8 cellular contexts compared by ENCODE assay signal in genomic region chr12:132558861-132559623, GRCh38. TPM values are rescaled to one million over a fixed set of nuclear protein-coding genes. Genes with fewer than 3 reads are reported as not detected.
DNase-seq lines count a peak whose midpoint lies in the region; ATAC-seq, FAIRE-seq and TF ChIP-seq lines count a peak whose summit lies in the region.

No MANE protein-coding gene starts in this region.

- intact Hi-C loops in ascending aorta (cut with DNase I): no loop called here

- TF ChIP-seq POLR2A in GM12891 (IDR thresholded peaks at IDR 0.05; ENCODE audit: low read depth, low read length): no peak

- 78 to 79% methylated on average over 39 to 45 of the region's 45 CpGs for WGBS in mesodermal cell (ENCODE audit: insufficient coverage in 2 of 2), 2 experiments

- no peaks in the 10 kb centered on the region for H3K36me3 ChIP-seq in HAP-1 (replicated peaks)
- H3K36me3 ChIP-seq in ascending aorta: no peaks in the 10 kb centered on the region
- H3K36me3 ChIP-seq in mesodermal cell (ENCODE audit: control insufficient read depth, insufficient read depth, low read length): peaks cover 5% of the 10 kb centered on the region

- H3K27ac ChIP-seq in ascending aorta (no peak overlapping the region), mesodermal cell (ENCODE audit: low read depth, low read length, severe bottlenecking) (no peak overlapping the region)

- in situ Hi-C loops in HAP-1 (cut with MboI; ENCODE audit: low sequenced_read_pairs): loop anchor here (25.0 kb wide), 1 partner anchor 397 kb away; no protein-coding TSS in a partner anchor

- ATAC-seq in activated CD4-positive, CD25-positive, alpha-beta regulatory T cell treated with anti-CD3 and anti-CD28 coated beads, Interleukin-2, amount 50 U/mL, for 24 hours: no peak

- FAIRE-seq in D721Med (lab: Jason Lieb, UNC): no peak
- FAIRE-seq in GM12891 (lab: Jason Lieb, UNC): no peak

- peak overlapping the region; percentile 68 for H3K4me3 ChIP-seq in AG04449 (ENCODE audit: low read depth, low read length)
- peak overlapping the region; percentile 49 for H3K4me3 ChIP-seq in HAP-1
- peak overlapping the region; percentile 67 to 78 for H3K4me3 ChIP-seq in ascending aorta
- H3K4me3 ChIP-seq in mesodermal cell (ENCODE audit: extremely low read depth, insufficient read depth, low read length, poor library complexity, severe bottlenecking): peak overlapping the region; percentile 62

- H3K27me3 ChIP-seq in HAP-1 (ENCODE audit: low read depth) (no peaks in the 10 kb centered on the region), ascending aorta (no peaks in the 10 kb centered on the region)

- H3K9me3 ChIP-seq in HAP-1: no peaks in the 10 kb centered on the region
- H3K9me3 ChIP-seq in ascending aorta: no peaks in the 10 kb centered on the region
- no peaks in the 10 kb centered on the region for H3K9me3 ChIP-seq in mesodermal cell (ENCODE audit: control insufficient read depth, low read length)

- DNase-seq in AG04449 (ENCODE audit: low read depth, low spot score) (no peak), HAP-1 (ENCODE audit: low spot score in 2 of 2) (no peak), ascending aorta (ENCODE audit: low spot score in 2 of 2) (no peak), DMS 273 treated with DMSO at 0.1 percent for 48 hours (lab: John Stamatoyannopoulos, UW) (no peak), D721Med (ENCODE audit: insufficient read length, low spot score) (no peak), GM12891 (ENCODE audit: insufficient read length, low spot score) (no peak)

- TF ChIP-seq CTCF in AG04449 (IDR thresholded peaks at IDR 0.05; ENCODE audit: insufficient read depth, low read length, missing control alignments) (no peak), ascending aorta (IDR thresholded peaks at IDR 0.05) (no peak), D721Med (IDR thresholded peaks at IDR 0.05; ENCODE audit: insufficient read depth, missing control alignments) (no peak)

- CTCF ChIA-PET in AG04449 (lab: Yijun Ruan, JAX): interaction anchor here (0.7 to 3.2 kb wide), 2 partner anchors 10 to 144 kb away, joined by 3 to 21 read pairs; no protein-coding TSS in a partner anchor

- POLR2A ChIA-PET in AG04449 (lab: Yijun Ruan, JAX): no interaction called here

- H3K4me1 ChIP-seq in HAP-1 (no peaks in the 10 kb centered on the region), ascending aorta (peaks cover 2 to 17% of the 10 kb centered on the region in 2 donors), mesodermal cell (ENCODE audit: control insufficient read depth, insufficient read depth, low read length, poor library complexity, severe bottlenecking) (no peaks in the 10 kb centered on the region)

TF ChIP-seq in GM12891, 5 proteins besides CTCF, POLR2A, EP300 and RAD21:
- TF ChIP-seq PAX5 (IDR thresholded peaks at IDR 0.05; ENCODE audit: insufficient read depth, low read length, severe bottlenecking) (no peak), POU2F2 (IDR thresholded peaks at IDR 0.05; ENCODE audit: low read depth, low read length) (no peak)

RNA-seq across cellular contexts. Expression of gene LRCOL1, which starts 51.3 kb away (rescaled TPM):
- total RNA-seq in ascending aorta: not detected
- polyA plus RNA-seq in mesodermal cell (2013, experiment 1 of 2): not detected
- polyA plus RNA-seq in mesodermal cell (2013, experiment 2 of 2): not detected
- polyA plus RNA-seq in GM12891 (2012; ENCODE audit: low read depth, missing spikeins): 0.18 TPM

RNA-seq across cellular contexts. Expression of gene P2RX2, which starts 59.5 kb away (rescaled TPM):
- not detected for total RNA-seq in ascending aorta
- not detected for polyA plus RNA-seq in mesodermal cell (2013, experiment 1 of 2)
- not detected for polyA plus RNA-seq in mesodermal cell (2013, experiment 2 of 2)
- polyA plus RNA-seq in GM12891 (2012; ENCODE audit: low read depth, missing spikeins): 0.08 TPM
